In genomic region chr1:201501812-201502510, GRCh38 we compare ENCODE assay signal across 9 cellular contexts. TPM values are rescaled to one million over a fixed set of nuclear protein-coding genes. Genes with fewer than 3 reads are reported as not detected.
DNase-seq lines count a peak whose midpoint lies in the region; ATAC-seq, FAIRE-seq and TF ChIP-seq lines count a peak whose summit lies in the region.
"Had no signal": no experiment of that assay in that cellular context is flagged by ENCODE, and none has a peak within 500 bp of the region (broad histone marks: within the 10 kb centered on the region; RNA-seq: fewer than 3 reads in every experiment).

No MANE protein-coding gene starts in this region.

- ATAC-seq in HG02970 (IDR thresholded peaks at IDR 0.05; ENCODE audit: low FRiP score, unreplicated experiment) (no peak), HG02763 (IDR thresholded peaks at IDR 0.05; ENCODE audit: unreplicated experiment) (no peak)

- H3K27ac ChIP-seq in Peyer's patch = peak overlapping the region; percentile 83 to 96 (median 92)
- peak overlapping the region; percentile 98 for H3K27ac ChIP-seq in layer of hippocampus (ENCODE audit: low read depth, low read length)
- peak overlapping the region; percentile 100 for H3K27ac ChIP-seq in stomach smooth muscle (ENCODE audit: low read length)

- H3K4me3 ChIP-seq in Peyer's patch (peak overlapping the region in 1 of 4 donors; percentile 9), stomach smooth muscle (ENCODE audit: low read length in 2 of 2) (peak overlapping the region; percentile 59 to 95)

- TF ChIP-seq POLR2A in Peyer's patch (IDR thresholded peaks at IDR 0.05) (no peak), GM12891 (IDR thresholded peaks at IDR 0.05; ENCODE audit: low read depth, low read length) (no peak)

- no peaks in the 10 kb centered on the region for H3K36me3 ChIP-seq in Peyer's patch
- H3K36me3 ChIP-seq in stomach smooth muscle (ENCODE audit: control insufficient read depth in 2 of 2, insufficient read depth in 2 of 2, low read length in 2 of 2) = peaks cover 21 to 27% of the 10 kb centered on the region in 2 donors

- peaks cover 0 to 73% (median 2%) of the 10 kb centered on the region in 4 donors for H3K4me1 ChIP-seq in Peyer's patch
- peaks cover 72% of the 10 kb centered on the region for H3K4me1 ChIP-seq in stomach smooth muscle (ENCODE audit: control insufficient read depth, insufficient read depth, low read length)

- TF ChIP-seq CTCF in Peyer's patch (IDR thresholded peaks at IDR 0.05) = no peak

- TF ChIP-seq RAD21 in Ishikawa (IDR thresholded peaks at IDR 0.05; ENCODE audit: low read depth) = no peak

- H3K27me3 ChIP-seq in Peyer's patch (no peaks in the 10 kb centered on the region), layer of hippocampus (ENCODE audit: control insufficient read depth, insufficient read depth, low read length) (no peaks in the 10 kb centered on the region), stomach smooth muscle (ENCODE audit: control insufficient read depth in 1 of 2, insufficient read depth in 2 of 2, low read length in 2 of 2) (no peaks in the 10 kb centered on the region)

- FAIRE-seq in GM12891 (lab: Jason Lieb, UNC) = no peak
- FAIRE-seq: colon had no signal

- peak in 2 of 3 donors; percentile 58 to 69 for DNase-seq in Peyer's patch
- no peak for DNase-seq in activated CD4-positive, alpha-beta T cell treated with anti-CD3 and anti-CD28 coated beads for 1 hour
- no peak for DNase-seq in GM12891 (ENCODE audit: insufficient read length, low spot score)

- no peaks in the 10 kb centered on the region for H3K9me3 ChIP-seq in Peyer's patch
- no peaks in the 10 kb centered on the region for H3K9me3 ChIP-seq in stomach smooth muscle (ENCODE audit: control insufficient read depth in 2 of 2, low read length in 2 of 2)

- H3K9ac ChIP-seq in stomach smooth muscle (ENCODE audit: low read length in 2 of 2) = peak overlapping the region; percentile 98 to 100

- TF ChIP-seq EP300 in Ishikawa (IDR thresholded peaks at IDR 0.05; ENCODE audit: borderline replicate concordance) = 0 out of 2 replicates have a peak, but pooled peaks have one; percentile 18

TF ChIP-seq in Ishikawa, 13 proteins besides CTCF, POLR2A, EP300 and RAD21:
- TF ChIP-seq MAX (IDR thresholded peaks at IDR 0.05) (no peak), NFIC (IDR thresholded peaks at IDR 0.05) (peak; percentile 87)

TF ChIP-seq in GM12891, 5 proteins besides CTCF, POLR2A, EP300 and RAD21:
- no peak for TF ChIP-seq PAX5 (IDR thresholded peaks at IDR 0.05; ENCODE audit: insufficient read depth, low read length, severe bottlenecking)

RNA-seq across cellular contexts. Expression of gene CSRP1, which starts 5.0 kb away (rescaled TPM):
- total RNA-seq in Peyer's patch = 100 to 1,000 TPM; 139 to 306 (median 160) TPM
- polyA plus RNA-seq in GM12891 (2012; ENCODE audit: low read depth, missing spikeins) = 21.0 TPM

RNA-seq across cellular contexts. Expression of gene PHLDA3, which starts 33.0 kb away (rescaled TPM):
- total RNA-seq in Peyer's patch = 10 to 100 TPM in 1 of 4 donors, 1 to 10 TPM in 3; 4.4 to 43.7 (median 5.2) TPM
- polyA plus RNA-seq in GM12891 (2012; ENCODE audit: low read depth, missing spikeins) = 19.4 TPM

RNA-seq across cellular contexts. Expression of gene NAV1, which starts 37.0 kb away (rescaled TPM):
- 10 to 100 TPM in 3 of 4 donors, 1 to 10 TPM in 1; 6.7 to 47.9 (median 14.9) TPM for total RNA-seq in Peyer's patch
- 0.23 TPM for polyA plus RNA-seq in GM12891 (2012; ENCODE audit: low read depth, missing spikeins)

Comparison
In these comparisons a context has a peak if more than half of its experiments do, and no peak if none do; other contexts are left out.
1. DNase-seq: peak in Peyer's patch (2 of 3); none in activated CD4-positive, alpha-beta T cell treated with anti-CD3 and anti-CD28 coated beads for 1 hour (single experiment) and GM12891 (single experiment).
2. Peak in every context shown above with its lines, with median percentiles within 50 percentile points of each other: H3K27ac ChIP-seq.